Comparison of ENCODE assay signal across 8 cellular contexts in genomic region chr10:114632869-114633715, GRCh38. TPM values are rescaled to one million over a fixed set of nuclear protein-coding genes. Genes with fewer than 3 reads are reported as not detected.
DNase-seq lines count a peak whose midpoint lies in the region; ATAC-seq, FAIRE-seq and TF ChIP-seq lines count a peak whose summit lies in the region.

No MANE protein-coding gene starts in this region.

- no peak for ATAC-seq in GM18861 (IDR thresholded peaks at IDR 0.05; ENCODE audit: unreplicated experiment)
- ATAC-seq in HG03135 (IDR thresholded peaks at IDR 0.05; ENCODE audit: unreplicated experiment) = no peak

- DNase-seq in GM13977 (ENCODE audit: low spot score) (peak; percentile 43), M059J (ENCODE audit: low read depth) (peak; percentile 94), dedifferentiated amniotic fluid mesenchymal stem cell (ENCODE audit: extremely low spot score) (peak; percentile 79), lung microvascular endothelial cell (ENCODE audit: low read depth in 2 of 2) (peak; percentile 60 to 67), D721Med (ENCODE audit: insufficient read length, low spot score) (no peak), cerebellar nuclear complex (lab: John Stamatoyannopoulos, UW) (no peak)

- in situ Hi-C loops in GM13977 (cut with MboI; ENCODE audit: low pct_unique_long_range_greater_than_20kb, low sequenced_read_pairs, unreplicated experiment) = no loop called here

- no peak for FAIRE-seq in D721Med (lab: Jason Lieb, UNC)

- TF ChIP-seq CTCF in GM13977 (IDR thresholded peaks at IDR 0.05; ENCODE audit: extremely low read depth, insufficient read depth, missing control alignments) (no peak), D721Med (IDR thresholded peaks at IDR 0.05; ENCODE audit: insufficient read depth, missing control alignments) (no peak)

RNA-seq across cellular contexts. Expression of gene ABLIM1, which starts 25.0 kb away (rescaled TPM):
- 1.4 and 5.8 TPM in 2 replicates for total RNA-seq in M059J (2014; rRNA removed; shearing (Covaris generic))
- 34.3 and 38.6 TPM in 2 replicates for total RNA-seq in lung microvascular endothelial cell

Comparison
In these comparisons a context has a peak if more than half of its experiments do, and no peak if none do; other contexts are left out.
1. DNase-seq: peak in GM13977 (single experiment), M059J (single experiment), dedifferentiated amniotic fluid mesenchymal stem cell (single experiment) and lung microvascular endothelial cell (2 of 2); none in D721Med (single experiment) and cerebellar nuclear complex (0 of 2).